Comparison of ENCODE assay signal across 11 cellular contexts in the genomic region with DNA sequence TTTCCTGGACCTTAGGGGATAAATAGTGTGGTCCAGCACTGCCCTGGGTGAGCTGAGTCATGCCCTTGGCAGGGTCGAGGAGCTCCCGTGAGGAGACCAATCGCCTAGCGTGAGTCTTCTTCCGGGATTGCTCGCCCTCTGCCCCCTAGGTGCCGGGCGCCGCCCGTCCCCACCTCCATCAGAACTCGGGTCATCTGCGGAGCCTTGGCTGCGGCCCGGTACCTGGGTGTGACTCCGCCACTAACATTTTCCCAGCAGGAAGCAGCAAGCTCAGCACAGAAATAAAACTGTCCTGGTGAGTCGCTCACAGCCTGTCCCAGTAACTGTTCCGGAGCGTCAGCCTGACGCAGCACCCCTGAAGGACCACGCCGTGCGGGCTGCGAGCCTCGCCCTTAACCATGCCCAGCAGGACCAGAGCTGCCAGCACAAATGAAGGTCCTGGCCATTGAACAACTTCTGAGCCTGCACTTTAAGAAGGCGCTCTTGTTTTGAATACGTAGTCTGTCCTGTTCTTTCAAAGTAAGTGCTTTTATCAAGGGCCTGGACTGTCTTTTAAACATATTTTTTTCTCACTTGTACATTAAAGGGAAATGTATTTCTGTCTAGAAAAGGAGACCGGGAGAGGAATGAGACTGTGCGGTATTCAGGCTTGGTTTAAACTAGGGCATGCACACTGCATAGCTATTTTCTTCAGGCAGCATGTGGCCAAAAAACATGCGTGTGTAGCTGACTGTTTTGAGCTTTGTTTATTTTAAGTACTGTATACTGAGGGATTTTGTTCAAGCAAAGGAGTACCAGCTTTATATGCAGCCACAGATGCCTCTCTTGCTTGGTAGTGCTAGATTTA.
DNase-seq lines count a peak whose midpoint lies in the region; ATAC-seq and TF ChIP-seq lines count a peak whose summit lies in the region.
"Had no signal": no experiment of that assay in that cellular context is flagged by ENCODE, and none has a peak within 500 bp of the region (broad histone marks: within the 10 kb centered on the region; RNA-seq: fewer than 3 reads in every experiment).

No MANE protein-coding gene starts in this region.

- H2AFZ ChIP-seq in HCT116 (ENCODE audit: low read depth, low read length, poor library complexity, severe bottlenecking) = peak overlapping the region; percentile 94

- in situ Hi-C loops in transverse colon (cut with MboI; ENCODE audit: low pct_ligation_motif_present in 1 of 4, low pct_unique_long_range_greater_than_20kb in 1 of 4, low sequenced_read_pairs in 3 of 4) (no loop called here), ACHN (cut with HindIII; ENCODE audit: low pct_ligation_motif_present, low pct_unique_long_range_greater_than_20kb, low sequenced_read_pairs) (no loop called here)

- H3K27ac ChIP-seq in HCT116 (ENCODE audit: low read depth, low read length) (peak overlapping the region; percentile 48), transverse colon (peak overlapping the region; percentile 25 to 56 (median 40))

- H3K9me2 ChIP-seq in HCT116 (ENCODE audit: insufficient read depth) = no peaks in the 10 kb centered on the region

- TF ChIP-seq RAD21 in HCT116 (IDR thresholded peaks at IDR 0.05; ENCODE audit: low read depth) = peak; percentile 9; the same call in 1 of the 2 replicates

- DNase-seq in HCT116 (ENCODE audit: low read depth, low spot score) (peak; percentile 33), iris pigment epithelial cell (ENCODE audit: low read depth) (peak; percentile 37), transverse colon (peak; percentile 50), ACHN (no peak), NCI-H1436 (lab: John Stamatoyannopoulos, UW) (no peak), NCI-H1105 treated with DMSO at 0.1 percent for 48 hours (lab: John Stamatoyannopoulos, UW) (no peak)
- no peak for DNase-seq in stimulated activated CD4-positive, alpha-beta T cell treated with anti-CD3 and anti-CD28 coated beads, Interleukin-4, amount 100 ng/mL, for 4 hours
- DNase-seq: effector CD8-positive, alpha-beta T cell; Karpas-422; OCI-M1 had no signal

- no peaks in the 10 kb centered on the region for H3K79me2 ChIP-seq in HCT116 (ENCODE audit: insufficient read depth, low read length)

- no peaks in the 10 kb centered on the region for H3K36me3 ChIP-seq in HCT116 (ENCODE audit: control insufficient read depth in 1 of 2, insufficient read depth in 2 of 2, low read length in 2 of 2)
- no peaks in the 10 kb centered on the region for H3K36me3 ChIP-seq in transverse colon

- H3K27me3 ChIP-seq in HCT116 (ENCODE audit: insufficient read depth, low read length) (no peaks in the 10 kb centered on the region), transverse colon (no peaks in the 10 kb centered on the region)

- H4K20me1 ChIP-seq in HCT116 (ENCODE audit: insufficient read depth) = no peaks in the 10 kb centered on the region

- intact Hi-C loops in HCT116 (cut with micrococcal nuclease) = no loop called here
- intact Hi-C loops in transverse colon (cut with DNase I; ENCODE audit: low total_unique reads) = no loop called here

- no TSS peak for BruUV-seq in HCT116 (replicated peaks; lab: Mats Ljungman, UMichigan)

- 43 to 58% methylated on average over 5 to 27 of the region's 29 CpGs for WGBS in transverse colon (ENCODE audit: low coverage in 1 of 2), 2 donors

- peak overlapping the region; percentile 95 for H3K4me2 ChIP-seq in HCT116 (ENCODE audit: low read length)

- POLR2A ChIA-PET in HCT116 (lab: Charles Lee) = interaction anchor here (0.6 to 1.1 kb wide), 2 partner anchors 249 to 317 kb away, joined by 3 read pairs; partner anchors contain the start of genes MRPL32 and PSMA2

- no peak for TF ChIP-seq CTCF in HCT116 (IDR thresholded peaks at IDR 0.05 in 2 of 3, conservative IDR thresholded peaks at IDR 0.05 in 1 of 3; ENCODE audit: borderline replicate concordance in 1 of 3, insufficient read depth in 1 of 3, low read depth in 2 of 3, low read length in 2 of 3)
- TF ChIP-seq CTCF in WI38 (IDR thresholded peaks at IDR 0.05; ENCODE audit: low read depth, low read length) = no peak
- no peak for TF ChIP-seq CTCF in transverse colon (IDR thresholded peaks at IDR 0.05)

- TF ChIP-seq POLR2A in HCT116 (IDR thresholded peaks at IDR 0.05; ENCODE audit: borderline replicate concordance, extremely low read depth, insufficient read depth, insufficient read length) = peak; percentile 55
- no peak for TF ChIP-seq POLR2A in transverse colon (IDR thresholded peaks at IDR 0.05)

- no peaks in the 10 kb centered on the region for H3K9me3 ChIP-seq in HCT116 (ENCODE audit: control insufficient read depth in 1 of 2, insufficient read depth in 1 of 2, low read depth in 1 of 2, low read length in 2 of 2)
- no peaks in the 10 kb centered on the region for H3K9me3 ChIP-seq in transverse colon

- peak overlapping the region; percentile 62 for H3K9ac ChIP-seq in HCT116 (ENCODE audit: low read length)

- RAD21 ChIA-PET in HCT116 (lab: Charles Lee; ENCODE audit: low non-redundant PET in 1 of 2, low total read pairs in 2 of 2, uncharacterized antibody in 2 of 2, unreplicated experiment in 2 of 2) = interaction anchor here in 1 of 2 experiments (0.6 kb wide), 1 partner anchor 206 kb away, joined by 3 read pairs; no protein-coding TSS in a partner anchor

- H3K4me1 ChIP-seq in HCT116 (ENCODE audit: control insufficient read depth in 1 of 2, insufficient read depth in 2 of 2, low read length in 2 of 2) (peaks cover 11 to 21% of the 10 kb centered on the region in 2 experiments; a peak in 3 of 4 replicates), transverse colon (peaks cover 0 to 16% (median 4%) of the 10 kb centered on the region in 4 donors)

- H3K4me3 ChIP-seq in HCT116 (replicated peaks in 1 of 2; ENCODE audit: low read depth in 1 of 2, low read length in 2 of 2) (peak overlapping the region; percentile 56 to 68), WI38 (ENCODE audit: low read depth, low read length) (peak overlapping the region; percentile 59), transverse colon (peak overlapping the region in 2 of 4 donors; percentile 8 to 37)

- ATAC-seq in HCT116 = peak; percentile 90

- CTCF ChIA-PET in HCT116 (lab: Charles Lee) = interaction anchor here (1.1 to 3.7 kb wide), 3 partner anchors 12 to 451 kb away, joined by 3 to 18 read pairs (median 3); no protein-coding TSS in a partner anchor

- TF ChIP-seq EP300 in transverse colon (IDR thresholded peaks at IDR 0.05; ENCODE audit: low read depth) = no peak

TF ChIP-seq in HCT116, 20 proteins besides CTCF, POLR2A, EP300 and RAD21:
- TF ChIP-seq CEBPB (IDR thresholded peaks at IDR 0.05; ENCODE audit: low read depth) = no peak
- TF ChIP-seq MAX (IDR thresholded peaks at IDR 0.05) = peak; percentile 48; the same call in 1 of the 2 replicates
- peak; percentile 63 for TF ChIP-seq POLR2AphosphoS5 (IDR thresholded peaks at IDR 0.05; ENCODE audit: low read depth, low read length)
- TF ChIP-seq ZFX (IDR thresholded peaks at IDR 0.05) = peak; percentile 18; the same call in 1 of the 2 replicates
- no peak for TF ChIP-seq EGR1 (IDR thresholded peaks at IDR 0.05; ENCODE audit: low read depth)
- TF ChIP-seq ELF1 (IDR thresholded peaks at IDR 0.05; ENCODE audit: borderline replicate concordance, low read depth) = peak; percentile 71

Comparison
In these comparisons a context has a peak if more than half of its experiments do, and no peak if none do; other contexts are left out.
1. DNase-seq: peak in HCT116 (single experiment), iris pigment epithelial cell (single experiment) and transverse colon (single experiment); none in ACHN (single experiment), NCI-H1436 (single experiment), NCI-H1105 treated with DMSO at 0.1 percent for 48 hours (single experiment) and stimulated activated CD4-positive, alpha-beta T cell treated with anti-CD3 and anti-CD28 coated beads, Interleukin-4, amount 100 ng/mL, for 4 hours (0 of 2).